Comparison of ENCODE assay signal across 1 cellular context in genomic region chr5:138331449-138332368, GRCh38.
TF ChIP-seq lines count a peak whose summit lies in the region.

CDC25C (minus strand) TSS chr5:138331804; CDS start chr5:138331180, 624 bp downstream.

TF ChIP-seq in K562, 482 proteins besides CTCF, POLR2A, EP300 and RAD21 (continued from another document):
- peak; percentile 38; the same call in 1 of the 2 replicates for TF ChIP-seq ZBTB40 (IDR thresholded peaks at IDR 0.05)
- no peak for TF ChIP-seq ZBTB40 (CRISPR knock-in tag; IDR thresholded peaks at IDR 0.05)
- TF ChIP-seq C11orf30 (IDR thresholded peaks at IDR 0.05; ENCODE audit: low read depth), result peak; percentile 90
- no peak for TF ChIP-seq ZBTB12 (CRISPR knock-in tag; IDR thresholded peaks at IDR 0.05)
- TF ChIP-seq LEF1 (IDR thresholded peaks at IDR 0.05), result no peak; the same call in 1 of the 2 replicates
- TF ChIP-seq NFYB (IDR thresholded peaks at IDR 0.05; ENCODE audit: extremely low read depth, insufficient read length), result peak; percentile 90
- no peak for TF ChIP-seq ZNF75A (CRISPR knock-in tag; IDR thresholded peaks at IDR 0.05)
- TF ChIP-seq ZBTB1 (CRISPR knock-in tag; IDR thresholded peaks at IDR 0.05; ENCODE audit: borderline replicate concordance, low read depth), result peak; percentile 38; the same call in 1 of the 2 replicates
- TF ChIP-seq ASH1L (IDR thresholded peaks at IDR 0.05; ENCODE audit: borderline replicate concordance, low read depth, partially characterized antibody), result peak; percentile 90
- TF ChIP-seq SRF (CRISPR knock-in tag; IDR thresholded peaks at IDR 0.05), result no peak
